In the genomic region with DNA sequence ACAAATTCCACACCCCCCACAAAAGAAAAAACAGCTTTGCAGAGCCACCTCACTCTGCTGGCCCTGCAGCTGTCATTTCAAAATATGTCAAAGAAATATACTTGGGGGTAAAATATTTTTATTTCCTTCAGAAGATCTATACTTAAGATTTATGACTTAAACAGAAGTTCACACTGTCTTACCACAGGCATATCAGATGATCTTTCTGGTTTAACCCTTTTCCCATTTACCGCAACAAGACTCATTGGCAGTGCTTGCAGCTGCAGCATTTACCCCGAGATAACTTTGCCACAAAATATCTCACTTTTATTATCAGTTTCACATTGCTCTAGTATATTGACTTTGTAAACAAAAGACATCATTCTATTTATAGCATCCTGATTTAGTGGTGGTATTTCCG, we compare ENCODE assay signal across 17 cellular contexts. TPM values are rescaled to one million over a fixed set of nuclear protein-coding genes. Genes with fewer than 3 reads are reported as not detected.
"Had no signal": no experiment of that assay in that cellular context is flagged by ENCODE, and none has a peak within 500 bp of the region (broad histone marks: within the 10 kb centered on the region; RNA-seq: fewer than 3 reads in every experiment).

No MANE protein-coding gene starts in this region.

- H3K9me3 ChIP-seq: adrenal gland, left ventricle myocardium inferior, pancreas had no signal

- ATAC-seq: activated CD4-positive, alpha-beta T cell treated with anti-CD3 and anti-CD28 coated beads for 36 hours; gastroesophageal sphincter; pancreas had no signal

- H3K4me1 ChIP-seq: adrenal gland, gastroesophageal sphincter, left ventricle myocardium inferior, pancreas had no signal

- H3K27me3 Mint-ChIP-seq: activated T-cell treated with anti-CD3 and anti-CD28 coated beads, Interleukin-2, amount 50 U/mL, for 24 hours had no signal

- H3K27ac ChIP-seq: adrenal gland, epithelial cell of prostate, gastroesophageal sphincter, left ventricle myocardium inferior, pancreas, VCaP had no signal

- H3K4me3 Mint-ChIP-seq: activated CD4-positive, alpha-beta T cell treated with anti-CD3 and anti-CD28 coated beads for 36 hours; activated T-cell treated with anti-CD3 and anti-CD28 coated beads, Interleukin-2, amount 50 U/mL, for 24 hours had no signal

- H3K27me3 ChIP-seq: adrenal gland, pancreas had no signal

- H3K27ac Mint-ChIP-seq: activated CD4-positive, alpha-beta T cell treated with anti-CD3 and anti-CD28 coated beads for 36 hours; activated T-cell treated with anti-CD3 and anti-CD28 coated beads, Interleukin-2, amount 50 U/mL, for 24 hours had no signal

- H3K9me3 Mint-ChIP-seq: activated T-cell treated with anti-CD3 and anti-CD28 coated beads, Interleukin-2, amount 50 U/mL, for 24 hours had no signal

- H3K4me3 ChIP-seq: adrenal gland, gastroesophageal sphincter, left ventricle myocardium inferior, pancreas had no signal

- DNase-seq: activated CD4-positive, alpha-beta T cell treated with anti-CD3 and anti-CD28 coated beads for 36 hours; activated T-cell treated with anti-CD3 and anti-CD28 coated beads, Interleukin-2, amount 50 U/mL, for 24 hours; adrenal gland; caudate nucleus; effector memory CD4-positive, alpha-beta T cell; kidney; left ventricle myocardium inferior; mesendoderm; pancreas; stimulated activated CD4-positive, alpha-beta T cell treated with anti-CD3 and anti-CD28 coated beads, Interleukin-4, amount 100 ng/mL, for 1 hour; stimulated activated CD8-positive, alpha-beta memory T cell treated with anti-CD3 and anti-CD28 coated beads, Interleukin-4, amount 100 ng/mL, for 48 hours; SW 1271; T1000 had no signal

- H3K36me3 ChIP-seq: adrenal gland, gastroesophageal sphincter, left ventricle myocardium inferior, pancreas had no signal

RNA-seq across cellular contexts. Expression of gene SLC35G4, which starts 21.6 kb away (rescaled TPM):
- total RNA-seq: activated CD4-positive, alpha-beta T cell treated with anti-CD3 and anti-CD28 coated beads for 36 hours; adrenal gland; gastroesophageal sphincter; kidney; left ventricle myocardium inferior; pancreas; urinary bladder had no signal
- polyA plus RNA-seq: adrenal gland, pancreas, urinary bladder had no signal
